Comparison of ENCODE assay signal across 1 cellular context in genomic region chr3:122893754-122894668, GRCh38.
A peak's percentile ranks its signal among the peaks of the same experiment; 100 is the strongest.
TF ChIP-seq lines count a peak whose summit lies in the region.

No MANE protein-coding gene starts in this region.

TF ChIP-seq in HepG2, 621 proteins besides CTCF, POLR2A, EP300 and RAD21 (continued from another document):
- TF ChIP-seq, protein P1, sequence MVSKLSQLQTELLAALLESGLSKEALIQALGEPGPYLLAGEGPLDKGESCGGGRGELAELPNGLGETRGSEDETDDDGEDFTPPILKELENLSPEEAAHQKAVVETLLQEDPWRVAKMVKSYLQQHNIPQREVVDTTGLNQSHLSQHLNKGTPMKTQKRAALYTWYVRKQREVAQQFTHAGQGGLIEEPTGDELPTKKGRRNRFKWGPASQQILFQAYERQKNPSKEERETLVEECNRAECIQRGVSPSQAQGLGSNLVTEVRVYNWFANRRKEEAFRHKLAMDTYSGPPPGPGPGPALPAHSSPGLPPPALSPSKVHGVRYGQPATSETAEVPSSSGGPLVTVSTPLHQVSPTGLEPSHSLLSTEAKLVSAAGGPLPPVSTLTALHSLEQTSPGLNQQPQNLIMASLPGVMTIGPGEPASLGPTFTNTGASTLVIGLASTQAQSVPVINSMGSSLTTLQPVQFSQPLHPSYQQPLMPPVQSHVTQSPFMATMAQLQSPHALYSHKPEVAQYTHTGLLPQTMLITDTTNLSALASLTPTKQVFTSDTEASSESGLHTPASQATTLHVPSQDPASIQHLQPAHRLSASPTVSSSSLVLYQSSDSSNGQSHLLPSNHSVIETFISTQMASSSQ (IDR thresholded peaks at IDR 0.05; ENCODE audit: low read depth), result peak; percentile 23; the same call in 1 of the 2 replicates
- TF ChIP-seq, protein P1 (CRISPR knock-in tag; IDR thresholded peaks at IDR 0.05; ENCODE audit: borderline replicate concordance), result no peak
- TF ChIP-seq ZFP37 (CRISPR knock-in tag; IDR thresholded peaks at IDR 0.05; ENCODE audit: borderline replicate concordance), result no peak
- TF ChIP-seq PAX8 (CRISPR knock-in tag; IDR thresholded peaks at IDR 0.05; ENCODE audit: borderline replicate concordance), result no peak
- TF ChIP-seq SCMH1 (CRISPR knock-in tag; IDR thresholded peaks at IDR 0.05; ENCODE audit: borderline replicate concordance), result no peak
- TF ChIP-seq ZBTB38 (CRISPR knock-in tag; IDR thresholded peaks at IDR 0.05), result no peak
- no peak for TF ChIP-seq MED13 (CRISPR knock-in tag; IDR thresholded peaks at IDR 0.05)
- TF ChIP-seq AGO1 (IDR thresholded peaks at IDR 0.05; ENCODE audit: low read depth, low read length, poor library complexity, severe bottlenecking), result no peak
- no peak for TF ChIP-seq POLR2G (IDR thresholded peaks at IDR 0.05; ENCODE audit: low read depth, low read length)
- TF ChIP-seq, protein P2, sequence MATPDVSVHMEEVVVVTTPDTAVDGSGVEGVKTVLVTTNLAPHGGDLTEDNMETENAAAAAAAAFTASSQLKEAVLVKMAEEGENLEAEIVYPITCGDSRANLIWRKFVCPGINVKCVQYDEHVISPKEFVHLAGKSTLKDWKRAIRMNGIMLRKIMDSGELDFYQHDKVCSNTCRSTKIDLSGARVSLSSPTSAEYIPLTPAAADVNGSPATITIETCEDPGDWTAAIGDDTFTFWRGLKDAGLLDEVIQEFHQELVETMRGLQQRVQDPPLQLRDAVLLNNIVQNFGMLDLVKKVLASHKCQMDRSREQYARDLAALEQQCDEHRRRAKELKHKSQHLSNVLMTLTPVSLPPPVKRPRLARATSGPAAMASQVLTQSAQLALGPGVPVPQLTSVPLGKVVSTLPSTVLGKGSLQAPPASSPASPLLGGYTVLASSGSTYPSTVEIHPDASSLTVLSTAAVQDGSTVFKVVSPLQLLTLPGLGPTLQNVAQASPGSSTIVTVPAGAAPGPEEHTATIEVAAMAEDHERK (CRISPR knock-in tag; IDR thresholded peaks at IDR 0.05; ENCODE audit: low read depth), result no peak
- no peak for TF ChIP-seq ZXDC (CRISPR knock-in tag; IDR thresholded peaks at IDR 0.05)
- no peak for TF ChIP-seq CREB3 (CRISPR knock-in tag; IDR thresholded peaks at IDR 0.05)
- no peak for TF ChIP-seq SOX13 (IDR thresholded peaks at IDR 0.05)
- peak in 1 of 2 experiments; percentile 61; a peak in 2 of 4 replicates for TF ChIP-seq SOX13 (CRISPR knock-in tag; conservative IDR thresholded peaks at IDR 0.05 in 1 of 2, IDR thresholded peaks at IDR 0.05 in 1 of 2)
- TF ChIP-seq FOXK1 (CRISPR knock-in tag; IDR thresholded peaks at IDR 0.05; ENCODE audit: borderline replicate concordance, low read depth), result peak; percentile 56; the same call in 1 of the 2 replicates
